In genomic region chr3:22887664-22888291, GRCh38 we compare ENCODE assay signal across 8 cellular contexts.
DNase-seq lines count a peak whose midpoint lies in the region; ATAC-seq and TF ChIP-seq lines count a peak whose summit lies in the region.

No MANE protein-coding gene starts in this region.

- no peaks in the 10 kb centered on the region for H3K27me3 ChIP-seq in psoas muscle (ENCODE audit: insufficient read depth in 3 of 3, low read length in 2 of 3)

- H3K4me3 Mint-ChIP-seq in CD14-positive monocyte, result no peak overlapping the region
- no peak overlapping the region for H3K4me3 Mint-ChIP-seq in effector memory CD8-positive, alpha-beta T cell

- no peak for DNase-seq in CD14-positive monocyte (ENCODE audit: low spot score)
- peak; percentile 7 for DNase-seq in GM20000 (ENCODE audit: low spot score)
- peak; percentile 1 for DNase-seq in NCI-H69 (lab: John Stamatoyannopoulos, UW)
- peak; percentile 19 for DNase-seq in epithelial cell of proximal tubule (ENCODE audit: low read depth)
- no peak for DNase-seq in psoas muscle
- no peak for DNase-seq in effector memory CD8-positive, alpha-beta T cell
- DNase-seq in activated T-cell treated with anti-CD3 and anti-CD28 coated beads, Interleukin-2, amount 50 U/mL, for 48 hours, result no peak

- H3K4me1 Mint-ChIP-seq in CD14-positive monocyte, result no peaks in the 10 kb centered on the region
- no peaks in the 10 kb centered on the region for H3K4me1 Mint-ChIP-seq in effector memory CD8-positive, alpha-beta T cell (ENCODE audit: low read depth in 2 of 2)

- no peaks in the 10 kb centered on the region for H3K27me3 Mint-ChIP-seq in CD14-positive monocyte (ENCODE audit: low read depth in 3 of 3)
- no peaks in the 10 kb centered on the region for H3K27me3 Mint-ChIP-seq in effector memory CD8-positive, alpha-beta T cell

- H3K4me3 ChIP-seq in epithelial cell of proximal tubule (ENCODE audit: low read depth, low read length), result no peak overlapping the region
- H3K4me3 ChIP-seq in psoas muscle, result no peak overlapping the region

- no peak overlapping the region for H3K27ac Mint-ChIP-seq in CD14-positive monocyte
- H3K27ac Mint-ChIP-seq in effector memory CD8-positive, alpha-beta T cell, result no peak overlapping the region

- no peaks in the 10 kb centered on the region for H3K9me3 Mint-ChIP-seq in CD14-positive monocyte
- peaks cover 11 to 13% of the 10 kb centered on the region in 2 donors for H3K9me3 Mint-ChIP-seq in effector memory CD8-positive, alpha-beta T cell

- TF ChIP-seq CTCF in CD14-positive monocyte (IDR thresholded peaks at IDR 0.05), result peak; percentile 26
- peak; percentile 51 for TF ChIP-seq CTCF in GM20000 (IDR thresholded peaks at IDR 0.05; ENCODE audit: extremely low read depth, missing control alignments)
- peak; percentile 84 for TF ChIP-seq CTCF in epithelial cell of proximal tubule (conservative IDR thresholded peaks at IDR 0.05; ENCODE audit: low read depth, low read length)
- peak; percentile 46 for TF ChIP-seq CTCF in psoas muscle (IDR thresholded peaks at IDR 0.05)

- no peaks in the 10 kb centered on the region for H3K9me3 ChIP-seq in psoas muscle

- no peaks in the 10 kb centered on the region for H3K36me3 ChIP-seq in psoas muscle (ENCODE audit: insufficient read depth in 1 of 2, low read depth in 1 of 2)

- H3K27ac ChIP-seq in psoas muscle, result no peak overlapping the region

- intact Hi-C loops in CD14-positive monocyte (cut with micrococcal nuclease) (no loop called here), psoas muscle (cut with DNase I) (no loop called here)

- ATAC-seq in psoas muscle (peak in 1 of 4 donors; percentile 54), HG03378 (IDR thresholded peaks at IDR 0.05; ENCODE audit: unreplicated experiment) (no peak)
- no peak for ATAC-seq in effector memory CD8-positive, alpha-beta T cell (replicated peaks)

- peaks cover 9% of the 10 kb centered on the region for H3K4me1 ChIP-seq in psoas muscle

- WGBS in psoas muscle, 3 donors, result 45 to 63% (median 53%) methylated on average over 2 of the region's 2 CpGs

- no peaks in the 10 kb centered on the region for H3K36me3 Mint-ChIP-seq in CD14-positive monocyte
- no peaks in the 10 kb centered on the region for H3K36me3 Mint-ChIP-seq in effector memory CD8-positive, alpha-beta T cell (ENCODE audit: insufficient read depth)

Comparison
In these comparisons a context has a peak if more than half of its experiments do, and no peak if none do; other contexts are left out.
1. DNase-seq: peak in GM20000 (single experiment), NCI-H69 (single experiment) and epithelial cell of proximal tubule (single experiment); none in CD14-positive monocyte (single experiment), psoas muscle (0 of 2), effector memory CD8-positive, alpha-beta T cell (0 of 3) and activated T-cell treated with anti-CD3 and anti-CD28 coated beads, Interleukin-2, amount 50 U/mL, for 48 hours (0 of 2).
2. CTCF ChIP-seq: peak in every context shown above with its lines; median percentile 84 in epithelial cell of proximal tubule; 51 in GM20000; 46 in psoas muscle; 26 in CD14-positive monocyte.